ENCODE assay signal across 8 cellular contexts in the genomic region with DNA sequence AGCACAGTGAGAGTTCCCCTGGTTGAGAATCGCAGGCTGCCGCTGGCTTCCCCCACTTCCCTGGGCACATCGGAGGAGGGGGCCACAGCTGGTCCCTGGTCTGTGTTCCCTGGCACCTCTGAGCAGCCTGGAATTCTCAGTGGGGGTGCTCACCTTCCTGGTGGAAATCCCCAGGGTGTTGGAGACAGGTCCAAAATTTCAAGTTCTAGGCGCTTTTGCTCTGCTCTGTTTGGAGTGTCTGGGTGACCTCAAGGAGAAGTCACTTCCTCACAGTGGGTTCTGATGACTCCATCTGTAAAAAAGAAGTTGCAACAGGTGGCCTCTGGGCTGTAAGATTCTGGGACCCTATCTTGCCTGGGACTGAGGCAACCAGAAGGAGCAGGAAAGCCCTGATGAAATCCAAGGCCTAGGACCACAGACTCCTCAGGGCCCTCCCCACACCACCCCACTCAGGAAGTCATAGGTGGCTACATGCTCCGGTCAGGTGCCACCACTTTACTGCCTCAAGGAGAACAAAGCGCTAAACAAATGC. TPM values are rescaled to one million over a fixed set of nuclear protein-coding genes. Genes with fewer than 3 reads are reported as not detected.
A peak's percentile ranks its signal among the peaks of the same experiment; 100 is the strongest.
DNase-seq lines count a peak whose midpoint lies in the region; ATAC-seq, FAIRE-seq and TF ChIP-seq lines count a peak whose summit lies in the region.

A gene with protein sequence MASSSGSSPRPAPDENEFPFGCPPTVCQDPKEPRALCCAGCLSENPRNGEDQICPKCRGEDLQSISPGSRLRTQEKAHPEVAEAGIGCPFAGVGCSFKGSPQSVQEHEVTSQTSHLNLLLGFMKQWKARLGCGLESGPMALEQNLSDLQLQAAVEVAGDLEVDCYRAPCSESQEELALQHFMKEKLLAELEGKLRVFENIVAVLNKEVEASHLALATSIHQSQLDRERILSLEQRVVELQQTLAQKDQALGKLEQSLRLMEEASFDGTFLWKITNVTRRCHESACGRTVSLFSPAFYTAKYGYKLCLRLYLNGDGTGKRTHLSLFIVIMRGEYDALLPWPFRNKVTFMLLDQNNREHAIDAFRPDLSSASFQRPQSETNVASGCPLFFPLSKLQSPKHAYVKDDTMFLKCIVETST (minus strand): TSS at position 400 of the 532 bp plus-strand sequence. CDS start 721 bp downstream, outside the sequence.

- DNase-seq in PC-3, result no peak
- DNase-seq in endothelial cell of umbilical vein (ENCODE audit: low read depth, low spot score), result no peak
- DNase-seq in stomach, result no peak
- no peak for DNase-seq in G401 (ENCODE audit: low spot score)
- no peak for DNase-seq in GM13976 (ENCODE audit: low spot score)
- no peak for DNase-seq in urothelium cell line (ENCODE audit: low spot score)

- H3K36me3 ChIP-seq in PC-3 (ENCODE audit: low read depth, low read length) (no peaks in the 10 kb centered on the region), endothelial cell of umbilical vein (ENCODE audit: control insufficient read depth in 2 of 2, extremely low read depth in 1 of 2, insufficient read depth in 2 of 2, low read length in 2 of 2) (no peaks in the 10 kb centered on the region), stomach (no peaks in the 10 kb centered on the region)

- 72 to 84% (median 83%) methylated on average over 4 to 6 of the region's 6 CpGs for WGBS in stomach, 5 donors

- peaks cover 6% of the 10 kb centered on the region; the same call in 1 of the 2 replicates for H3K4me1 ChIP-seq in PC-3 (ENCODE audit: insufficient read depth, low read length)
- H3K4me1 ChIP-seq in endothelial cell of umbilical vein (ENCODE audit: control insufficient read depth, extremely low read depth, insufficient read depth, low read length), result peaks cover 29% of the 10 kb centered on the region
- peaks cover 16 to 70% (median 39%) of the 10 kb centered on the region in 4 donors for H3K4me1 ChIP-seq in stomach

- TF ChIP-seq EP300 in stomach (IDR thresholded peaks at IDR 0.05), result no peak

- TF ChIP-seq POLR2A in endothelial cell of umbilical vein (IDR thresholded peaks at IDR 0.05; ENCODE audit: low read depth, low read length), result no peak
- TF ChIP-seq POLR2A in stomach (IDR thresholded peaks at IDR 0.05), result no peak

- no peaks in the 10 kb centered on the region for H3F3A ChIP-seq in PC-3 (ENCODE audit: low read length, unreplicated experiment)

- in situ Hi-C loops in G401 (cut with HindIII; ENCODE audit: low sequenced_read_pairs), result no loop called here
- in situ Hi-C loops in GM13976 (cut with MboI; ENCODE audit: low sequenced_read_pairs, unreplicated experiment), result no loop called here

- intact Hi-C loops in PC-3 (cut with micrococcal nuclease), result no loop called here
- intact Hi-C loops in endothelial cell of umbilical vein (cut with micrococcal nuclease), result no loop called here
- intact Hi-C loops in stomach (cut with DNase I; ENCODE audit: low total_unique reads), result loop anchor here (10.0 kb wide), 1 partner anchor 52 kb away; a partner anchor contains a TSS

- ATAC-seq in GM18520 (IDR thresholded peaks at IDR 0.05; ENCODE audit: unreplicated experiment) (peak; percentile 4), HG02642 (IDR thresholded peaks at IDR 0.05; ENCODE audit: poor library complexity, unreplicated experiment) (peak; percentile 18), PC-3 (peak; percentile 10; the same call in 1 of the 2 replicates)

- H3K27ac ChIP-seq in PC-3 (ENCODE audit: low read length), result no peak within 1 kb of the TSS
- peak within 1 kb of the TSS; percentile 52 for H3K27ac ChIP-seq in endothelial cell of umbilical vein (ENCODE audit: insufficient read depth, low read depth, low read length)
- peak within 1 kb of the TSS; percentile 79 to 97 (median 92) for H3K27ac ChIP-seq in stomach

- dilution Hi-C loops in endothelial cell of umbilical vein (cut with MboI; ENCODE audit: extremely low pct_ligation_motif_present, low sequenced_read_pairs), result no loop called here

- no peak within 1 kb of the TSS for H3K9ac ChIP-seq in PC-3 (ENCODE audit: low read length)
- peak within 1 kb of the TSS; percentile 13 for H3K9ac ChIP-seq in endothelial cell of umbilical vein (replicated peaks; ENCODE audit: extremely low read depth, insufficient read depth, low read length)

- H3K27me3 ChIP-seq in PC-3 (ENCODE audit: low read length) (no peaks in the 10 kb centered on the region), endothelial cell of umbilical vein (ENCODE audit: control insufficient read depth in 2 of 2, insufficient read depth in 2 of 2, low read length in 2 of 2) (no peaks in the 10 kb centered on the region), stomach (no peaks in the 10 kb centered on the region)

- H3K9me1 ChIP-seq in endothelial cell of umbilical vein (replicated peaks; ENCODE audit: control insufficient read depth, extremely low read depth, insufficient read depth, low read length), result no peaks in the 10 kb centered on the region

- no peak for FAIRE-seq in endothelial cell of umbilical vein (lab: Jason Lieb, UNC)
- FAIRE-seq in urothelium cell line (lab: Jason Lieb, UNC), result no peak

- H3K4me2 ChIP-seq in PC-3 (ENCODE audit: low read length) (no peak within 1 kb of the TSS), endothelial cell of umbilical vein (ENCODE audit: insufficient read depth, low read length) (no peak within 1 kb of the TSS)

- no peaks in the 10 kb centered on the region for H3K79me2 ChIP-seq in PC-3 (ENCODE audit: low read length)
- no peaks in the 10 kb centered on the region for H3K79me2 ChIP-seq in endothelial cell of umbilical vein (ENCODE audit: control insufficient read depth, insufficient read depth, low read length)

- no peak within 1 kb of the TSS for H3K4me3 ChIP-seq in PC-3 (ENCODE audit: low read length)
- H3K4me3 ChIP-seq in endothelial cell of umbilical vein (replicated peaks in 1 of 3; ENCODE audit: insufficient read depth in 1 of 3, low read depth in 1 of 3, low read length in 3 of 3), result no peak within 1 kb of the TSS
- H3K4me3 ChIP-seq in stomach, result peak within 1 kb of the TSS in 2 of 4 donors; percentile 11 to 25

- no peaks in the 10 kb centered on the region for H3K9me3 ChIP-seq in PC-3 (ENCODE audit: low read length)
- H3K9me3 ChIP-seq in endothelial cell of umbilical vein (replicated peaks; ENCODE audit: control insufficient read depth, insufficient read depth, low read length), result no peaks in the 10 kb centered on the region
- no peaks in the 10 kb centered on the region for H3K9me3 ChIP-seq in stomach

- POLR2A ChIA-PET in PC-3 (lab: Charles Lee; ENCODE audit: unreplicated experiment), result no interaction called here
- POLR2A ChIA-PET in endothelial cell of umbilical vein (lab: Charles Lee), result no interaction called here

- H3K9me2 ChIP-seq in PC-3 (replicated peaks; ENCODE audit: low read length), result no peaks in the 10 kb centered on the region

- BruUV-seq in PC-3 (replicated peaks; lab: Mats Ljungman, UMichigan) (no TSS peak), endothelial cell of umbilical vein (replicated peaks; lab: Mats Ljungman, UMichigan) (no TSS peak)

- CTCF ChIA-PET in PC-3 (lab: Charles Lee) (no interaction called here), endothelial cell of umbilical vein (lab: Charles Lee) (interaction anchor here (0.9 to 1.0 kb wide), 3 partner anchors 9 to 10 kb away, joined by 3 to 4 read pairs (median 4); no protein-coding TSS in a partner anchor)

- TF ChIP-seq CTCF in PC-3 (conservative IDR thresholded peaks at IDR 0.05; ENCODE audit: low read depth, low read length) (no peak), endothelial cell of umbilical vein (IDR thresholded peaks at IDR 0.05; ENCODE audit: extremely low read depth in 1 of 2, insufficient read depth in 1 of 2, low read depth in 1 of 2, low read length in 2 of 2) (no peak), stomach (IDR thresholded peaks at IDR 0.05) (no peak), GM13976 (IDR thresholded peaks at IDR 0.05; ENCODE audit: borderline replicate concordance, control extremely low read depth, extremely low read depth, insufficient read depth, missing control alignments) (no peak)

- no peak within 1 kb of the TSS for H2AFZ ChIP-seq in PC-3 (ENCODE audit: low read length)
- H2AFZ ChIP-seq in endothelial cell of umbilical vein (ENCODE audit: low read depth, low read length), result no peak within 1 kb of the TSS

- H4K20me1 ChIP-seq in PC-3 (ENCODE audit: low read length) (no peaks in the 10 kb centered on the region), endothelial cell of umbilical vein (replicated peaks; ENCODE audit: control insufficient read depth, extremely low read depth, insufficient read depth, low read length) (no peaks in the 10 kb centered on the region)

TF ChIP-seq in endothelial cell of umbilical vein, 7 proteins besides CTCF, POLR2A, EP300 and RAD21:
- TF ChIP-seq, protein P1, sequence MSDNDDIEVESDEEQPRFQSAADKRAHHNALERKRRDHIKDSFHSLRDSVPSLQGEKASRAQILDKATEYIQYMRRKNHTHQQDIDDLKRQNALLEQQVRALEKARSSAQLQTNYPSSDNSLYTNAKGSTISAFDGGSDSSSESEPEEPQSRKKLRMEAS (IDR thresholded peaks at IDR 0.05; ENCODE audit: insufficient read depth, insufficient read length), result no peak
- TF ChIP-seq GATA2 (IDR thresholded peaks at IDR 0.05; ENCODE audit: insufficient read depth, insufficient read length, low read depth, low read length), result no peak
- no peak for TF ChIP-seq EZH2 (IDR thresholded peaks at IDR 0.05; ENCODE audit: borderline replicate concordance, low read depth, low read length, severe bottlenecking)
- TF ChIP-seq MYC (IDR thresholded peaks at IDR 0.05; ENCODE audit: low read depth, low read length), result no peak
- no peak for TF ChIP-seq JUN (IDR thresholded peaks at IDR 0.05; ENCODE audit: borderline replicate concordance, insufficient read depth, insufficient read length, low read depth)
- TF ChIP-seq POLR2AphosphoS5 (IDR thresholded peaks at IDR 0.05; ENCODE audit: insufficient read depth, low read depth, low read length), result no peak
- TF ChIP-seq FOS (IDR thresholded peaks at IDR 0.05; ENCODE audit: borderline replicate concordance, insufficient read depth, low read length), result no peak

RNA-seq across cellular contexts. Expression of the gene that starts here (rescaled TPM):
- total RNA-seq in PC-3 (2014; rRNA removed) (0.15 and 0.29 TPM in 2 replicates), endothelial cell of umbilical vein (1.4 and 2.0 TPM in 2 replicates), stomach (10 to 100 TPM in 1 of 5 donors, 1 to 10 TPM in 3, under 1 TPM in 1; 0.58 to 10.3 (median 2.8) TPM)
- polyA plus RNA-seq in endothelial cell of umbilical vein (2.6 and 2.8 TPM in 2 replicates), stomach (1 to 10 TPM; 2.3 to 6.8 (median 3.7) TPM)
- polyA plus RNA-seq in endothelial cell of umbilical vein (2011; cell fraction: cytosol; rRNA removed), result 1.3 and 2.2 TPM in 2 replicates
- 9.0 and 10.0 TPM in 2 replicates for polyA plus RNA-seq in endothelial cell of umbilical vein (2011; cell fraction: nucleus; rRNA removed)
- polyA plus RNA-seq in endothelial cell of umbilical vein (2012), result 3.1 and 6.9 TPM in 2 replicates
- 2.3 and 2.6 TPM in 2 replicates for polyA minus RNA-seq in endothelial cell of umbilical vein
- polyA minus RNA-seq in endothelial cell of umbilical vein (2011; cell fraction: cytosol; rRNA and poly(A)+ RNA removed), result 0.31 TPM
- polyA minus RNA-seq in endothelial cell of umbilical vein (2011; cell fraction: nucleus; rRNA and poly(A)+ RNA removed), result 3.0 TPM in 2 replicates
- total RNA-seq in G401 (2014; rRNA removed; shearing (Covaris generic)), result 0.49 and 0.85 TPM in 2 replicates

Comparison
In these comparisons a context has a peak if more than half of its experiments do, and no peak if none do; other contexts are left out.
1. Peak in ATAC-seq in PC-3; RNA of the gene not detected or under 1 TPM.